1 cellular context compared by ENCODE assay signal in genomic region chr17:45371414-45372324, GRCh38.
TF ChIP-seq lines count a peak whose summit lies in the region.

No MANE protein-coding gene starts in this region.

TF ChIP-seq in HepG2, 621 proteins besides CTCF, POLR2A, EP300 and RAD21 (continued from another document):
- no peak for TF ChIP-seq ATF1 (CRISPR knock-in tag; IDR thresholded peaks at IDR 0.05)
- TF ChIP-seq ZNF333 (CRISPR knock-in tag; IDR thresholded peaks at IDR 0.05; ENCODE audit: borderline replicate concordance): no peak; the same call in 1 of the 2 replicates
- TF ChIP-seq IRX3 (CRISPR knock-in tag; IDR thresholded peaks at IDR 0.05; ENCODE audit: borderline replicate concordance, low read depth): no peak
- peak; percentile 80; the same call in 1 of the 2 replicates for TF ChIP-seq ZSCAN9 (CRISPR knock-in tag; IDR thresholded peaks at IDR 0.05; ENCODE audit: borderline replicate concordance)
- TF ChIP-seq ZNF574 (CRISPR knock-in tag; IDR thresholded peaks at IDR 0.05): peak; percentile 80
